ENCODE assay signal across 1 cellular context in genomic region chr2:172555522-172556283, GRCh38.
TF ChIP-seq lines count a peak whose summit lies in the region.

TSS of gene PDK1 (plus strand) at chr2:172556090. CDS start at chr2:172556151, 61 bp downstream.

TF ChIP-seq in Ishikawa, 13 proteins besides CTCF, POLR2A, EP300 and RAD21 (continued from another document):
- no peak for TF ChIP-seq EGR1 (IDR thresholded peaks at IDR 0.05)
- no peak for TF ChIP-seq FOXM1 (IDR thresholded peaks at IDR 0.05; ENCODE audit: borderline replicate concordance, low read depth)
- TF ChIP-seq TAF1 (IDR thresholded peaks at IDR 0.05; ENCODE audit: low read depth), result peak; percentile 50; the same call in 1 of the 2 replicates
